In genomic region chr17:8156174-8156992, GRCh38 we compare ENCODE assay signal across 8 cellular contexts. TPM values are rescaled to one million over a fixed set of nuclear protein-coding genes. Genes with fewer than 3 reads are reported as not detected.
DNase-seq lines count a peak whose midpoint lies in the region; TF ChIP-seq lines count a peak whose summit lies in the region.

No MANE protein-coding gene starts in this region.

- H3K36me3 Mint-ChIP-seq in neural crest cell (ENCODE audit: low read depth) = peaks cover 9% of the 10 kb centered on the region

- no peaks in the 10 kb centered on the region for H3K27me3 ChIP-seq in stomach smooth muscle (ENCODE audit: control insufficient read depth in 1 of 2, insufficient read depth in 2 of 2, low read length in 2 of 2)

- TF ChIP-seq CTCF in RWPE1 (conservative IDR thresholded peaks at IDR 0.05; ENCODE audit: low read depth) (no peak), fibroblast of villous mesenchyme (IDR thresholded peaks at IDR 0.05; ENCODE audit: insufficient read depth, low read depth, low read length) (peak; percentile 8), neural crest cell (conservative IDR thresholded peaks at IDR 0.05) (no peak)

- H3K36me3 ChIP-seq in stomach smooth muscle (ENCODE audit: control insufficient read depth in 2 of 2, insufficient read depth in 2 of 2, low read length in 2 of 2) = peaks cover 13 to 21% of the 10 kb centered on the region in 2 donors

- CTCF ChIA-PET in RWPE1 (lab: Yijun Ruan, JAX) = interaction anchor here (1.7 kb wide), 1 partner anchor 37 kb away, joined by 6 read pairs; no protein-coding TSS in a partner anchor

- H3K27ac Mint-ChIP-seq in neural crest cell (ENCODE audit: unreplicated experiment) = no peak overlapping the region

- peaks cover 2% of the 10 kb centered on the region for H3K27me3 Mint-ChIP-seq in neural crest cell (ENCODE audit: low read depth)

- peaks cover 26% of the 10 kb centered on the region for H3K4me1 Mint-ChIP-seq in neural crest cell

- H3K4me3 ChIP-seq in fibroblast of villous mesenchyme (ENCODE audit: low read depth, low read length) (peak overlapping the region; percentile 100), stomach smooth muscle (ENCODE audit: low read length in 2 of 2) (peak overlapping the region; percentile 96)

- no peak overlapping the region for H3K4me3 Mint-ChIP-seq in neural crest cell

- DNase-seq in ELR (ENCODE audit: low read depth) (peak; percentile 100), H4 (ENCODE audit: low spot score) (peak; percentile 99), LoVo (ENCODE audit: low spot score) (peak; percentile 99), RWPE1 (ENCODE audit: low spot score) (peak; percentile 100), fibroblast of villous mesenchyme (ENCODE audit: low read depth) (peak; percentile 100), neural crest cell (ENCODE audit: low read depth, low spot score) (peak; percentile 98)
- DNase-seq in activated effector memory CD4-positive, alpha-beta T cell treated with Interleukin-2 at 50 U/mL for 16 hours = peak; percentile 100

- no peaks in the 10 kb centered on the region for H3K9me3 ChIP-seq in stomach smooth muscle (ENCODE audit: control insufficient read depth in 2 of 2, low read length in 2 of 2)

- H3K27ac ChIP-seq in RWPE1 (peak overlapping the region; percentile 98), stomach smooth muscle (ENCODE audit: low read length) (peak overlapping the region; percentile 100)

- POLR2A ChIA-PET in RWPE1 (lab: Yijun Ruan, JAX; ENCODE audit: low non-redundant PET) = interaction anchor here (0.7 to 1.2 kb wide), 4 partner anchors 8 to 30 kb away, joined by 3 to 4 read pairs (median 3); no protein-coding TSS in a partner anchor

- no peaks in the 10 kb centered on the region for H3K9me3 Mint-ChIP-seq in neural crest cell

- peak overlapping the region; percentile 100 for H3K9ac ChIP-seq in stomach smooth muscle (ENCODE audit: low read length in 2 of 2)

- H3K4me1 ChIP-seq in stomach smooth muscle (ENCODE audit: control insufficient read depth, insufficient read depth, low read length) = peaks cover 53% of the 10 kb centered on the region

RNA-seq across cellular contexts. Expression of gene PER1, which starts 4.2 kb away (rescaled TPM):
- 4.4 and 4.6 TPM in 2 replicates for total RNA-seq in H4 (2014; rRNA removed; shearing (Covaris generic))
- total RNA-seq in fibroblast of villous mesenchyme = 5.5 and 12.5 TPM in 2 replicates
- total RNA-seq in neural crest cell = 38.3 and 51.6 TPM in 2 replicates

RNA-seq across cellular contexts. Expression of gene VAMP2, which starts 6.4 kb away (rescaled TPM):
- 0.64 TPM in 2 replicates for total RNA-seq in H4 (2014; rRNA removed; shearing (Covaris generic))
- total RNA-seq in fibroblast of villous mesenchyme (5.6 and 6.1 TPM in 2 replicates), neural crest cell (47.2 and 49.7 TPM in 2 replicates)

RNA-seq across cellular contexts. Expression of gene TMEM107, which starts 19.8 kb away (rescaled TPM):
- total RNA-seq in H4 (2014; rRNA removed; shearing (Covaris generic)) = 1.7 and 13.3 TPM in 2 replicates
- total RNA-seq in fibroblast of villous mesenchyme (15.5 and 23.7 TPM in 2 replicates), neural crest cell (41.4 and 45.7 TPM in 2 replicates)

RNA-seq across cellular contexts. Expression of gene HES7, which starts 32.5 kb away (rescaled TPM):
- 0.14 TPM in 1 of 2 replicates, not detected in the other for total RNA-seq in H4 (2014; rRNA removed; shearing (Covaris generic))
- not detected in 2 replicates for total RNA-seq in fibroblast of villous mesenchyme
- 0.41 and 0.56 TPM in 2 replicates for total RNA-seq in neural crest cell

RNA-seq across cellular contexts. Expression of gene BORCS6, which starts 33.6 kb away (rescaled TPM):
- 0.62 and 0.68 TPM in 2 replicates for total RNA-seq in H4 (2014; rRNA removed; shearing (Covaris generic))
- total RNA-seq in fibroblast of villous mesenchyme (6.0 and 8.4 TPM in 2 replicates), neural crest cell (5.5 and 5.6 TPM in 2 replicates)

Comparison
In these comparisons a context has a peak if more than half of its experiments do, and no peak if none do; other contexts are left out.
1. Peak in every context shown above with its lines: DNase-seq, H3K4me3 ChIP-seq and H3K27ac ChIP-seq.